In genomic region chr7:131370523-131370968, GRCh38 we compare ENCODE assay signal across 7 cellular contexts.
DNase-seq lines count a peak whose midpoint lies in the region; ATAC-seq lines count a peak whose summit lies in the region.

No MANE protein-coding gene starts in this region.

- peak overlapping the region; percentile 60 for H3K27ac Mint-ChIP-seq in T-helper 1 cell treated with Interleukin-12 subunit alpha and Interleukin-12 subunit beta and Interleukin-4 antibody, amounts not matched to agents 30 μg/mL and 1 μg/mL, for 36 hours

- H3K4me1 Mint-ChIP-seq in T-helper 1 cell treated with Interleukin-12 subunit alpha and Interleukin-12 subunit beta and Interleukin-4 antibody, amounts not matched to agents 30 μg/mL and 1 μg/mL, for 36 hours (ENCODE audit: low read depth) = peaks cover 39% of the 10 kb centered on the region

- H3K36me3 Mint-ChIP-seq in T-helper 1 cell treated with Interleukin-12 subunit alpha and Interleukin-12 subunit beta and Interleukin-4 antibody, amounts not matched to agents 30 μg/mL and 1 μg/mL, for 36 hours (ENCODE audit: low read depth) = peaks cover 6% of the 10 kb centered on the region

- no peaks in the 10 kb centered on the region for H3K9me3 Mint-ChIP-seq in T-helper 1 cell treated with Interleukin-12 subunit alpha and Interleukin-12 subunit beta and Interleukin-4 antibody, amounts not matched to agents 30 μg/mL and 1 μg/mL, for 36 hours

- DNase-seq in iPS DF 19.7 (ENCODE audit: low read depth, low spot score) (peak; percentile 73), MV-4-11 (lab: John Stamatoyannopoulos, UW) (no peak), NCI-H2171 treated with DMSO at 0.1 percent for 48 hours (lab: John Stamatoyannopoulos, UW) (no peak), NCI-H1417 (lab: John Stamatoyannopoulos, UW) (no peak)

- peak; percentile 71 for ATAC-seq in GM18873 (IDR thresholded peaks at IDR 0.05; ENCODE audit: low FRiP score, unreplicated experiment)
- ATAC-seq in HG03025 (IDR thresholded peaks at IDR 0.05; ENCODE audit: low FRiP score, unreplicated experiment) = peak; percentile 47

- peak overlapping the region; percentile 9 for H3K4me3 Mint-ChIP-seq in T-helper 1 cell treated with Interleukin-12 subunit alpha and Interleukin-12 subunit beta and Interleukin-4 antibody, amounts not matched to agents 30 μg/mL and 1 μg/mL, for 36 hours

- no peaks in the 10 kb centered on the region for H3K27me3 Mint-ChIP-seq in T-helper 1 cell treated with Interleukin-12 subunit alpha and Interleukin-12 subunit beta and Interleukin-4 antibody, amounts not matched to agents 30 μg/mL and 1 μg/mL, for 36 hours (ENCODE audit: low read depth)
